In genomic region chr20:38962044-38962897, GRCh38 we compare ENCODE assay signal across 1 cellular context.
A peak's percentile ranks its signal among the peaks of the same experiment; 100 is the strongest.
TF ChIP-seq lines count a peak whose summit lies in the region.

A gene with protein sequence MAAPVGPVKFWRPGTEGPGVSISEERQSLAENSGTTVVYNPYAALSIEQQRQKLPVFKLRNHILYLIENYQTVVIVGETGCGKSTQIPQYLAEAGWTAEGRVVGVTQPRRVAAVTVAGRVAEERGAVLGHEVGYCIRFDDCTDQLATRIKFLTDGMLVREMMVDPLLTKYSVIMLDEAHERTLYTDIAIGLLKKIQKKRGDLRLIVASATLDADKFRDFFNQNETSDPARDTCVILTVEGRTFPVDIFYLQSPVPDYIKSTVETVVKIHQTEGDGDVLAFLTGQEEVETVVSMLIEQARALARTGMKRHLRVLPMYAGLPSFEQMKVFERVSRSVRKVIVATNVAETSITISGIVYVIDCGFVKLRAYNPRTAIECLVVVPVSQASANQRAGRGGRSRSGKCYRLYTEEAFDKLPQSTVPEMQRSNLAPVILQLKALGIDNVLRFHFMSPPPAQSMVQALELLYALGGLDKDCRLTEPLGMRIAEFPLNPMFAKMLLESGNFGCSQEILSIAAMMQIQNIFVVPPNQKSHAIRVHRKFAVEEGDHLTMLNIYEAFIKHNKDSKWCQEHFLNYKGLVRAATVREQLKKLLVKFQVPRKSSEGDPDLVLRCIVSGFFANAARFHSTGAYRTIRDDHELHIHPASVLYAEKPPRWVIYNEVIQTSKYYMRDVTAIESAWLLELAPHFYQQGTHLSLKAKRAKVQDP (plus strand): TSS chr20:38962344. CDS start chr20:38962368, 24 bp downstream.

TF ChIP-seq in HCT116, 20 proteins besides CTCF, POLR2A, EP300 and RAD21 (continued from another document):
- TF ChIP-seq REST (IDR thresholded peaks at IDR 0.05; ENCODE audit: low read depth) (no peak), POLR2AphosphoS5 (IDR thresholded peaks at IDR 0.05; ENCODE audit: low read depth, low read length) (peak; percentile 74), FOSL1 (IDR thresholded peaks at IDR 0.05; ENCODE audit: low read depth) (no peak), SP1 (IDR thresholded peaks at IDR 0.05; ENCODE audit: low read depth) (peak; percentile 74), ELF1 (IDR thresholded peaks at IDR 0.05; ENCODE audit: borderline replicate concordance, low read depth) (no peak), JUND (IDR thresholded peaks at IDR 0.05) (no peak), EZH2phosphoT487 (IDR thresholded peaks at IDR 0.05; ENCODE audit: borderline replicate concordance) (no peak), YY1 (IDR thresholded peaks at IDR 0.05; ENCODE audit: extremely low read depth, insufficient replicate concordance, low read depth, low read length) (peak; percentile 91), ZFX (IDR thresholded peaks at IDR 0.05) (peak; percentile 85), SIN3A (IDR thresholded peaks at IDR 0.05; ENCODE audit: low read depth) (peak; percentile 46), EGR1 (IDR thresholded peaks at IDR 0.05; ENCODE audit: low read depth) (peak; percentile 97), CEBPB (IDR thresholded peaks at IDR 0.05; ENCODE audit: low read depth) (no peak)
- TF ChIP-seq, protein P1, sequence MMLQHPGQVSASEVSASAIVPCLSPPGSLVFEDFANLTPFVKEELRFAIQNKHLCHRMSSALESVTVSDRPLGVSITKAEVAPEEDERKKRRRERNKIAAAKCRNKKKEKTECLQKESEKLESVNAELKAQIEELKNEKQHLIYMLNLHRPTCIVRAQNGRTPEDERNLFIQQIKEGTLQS (IDR thresholded peaks at IDR 0.05) = no peak
- TF ChIP-seq, protein P2, sequence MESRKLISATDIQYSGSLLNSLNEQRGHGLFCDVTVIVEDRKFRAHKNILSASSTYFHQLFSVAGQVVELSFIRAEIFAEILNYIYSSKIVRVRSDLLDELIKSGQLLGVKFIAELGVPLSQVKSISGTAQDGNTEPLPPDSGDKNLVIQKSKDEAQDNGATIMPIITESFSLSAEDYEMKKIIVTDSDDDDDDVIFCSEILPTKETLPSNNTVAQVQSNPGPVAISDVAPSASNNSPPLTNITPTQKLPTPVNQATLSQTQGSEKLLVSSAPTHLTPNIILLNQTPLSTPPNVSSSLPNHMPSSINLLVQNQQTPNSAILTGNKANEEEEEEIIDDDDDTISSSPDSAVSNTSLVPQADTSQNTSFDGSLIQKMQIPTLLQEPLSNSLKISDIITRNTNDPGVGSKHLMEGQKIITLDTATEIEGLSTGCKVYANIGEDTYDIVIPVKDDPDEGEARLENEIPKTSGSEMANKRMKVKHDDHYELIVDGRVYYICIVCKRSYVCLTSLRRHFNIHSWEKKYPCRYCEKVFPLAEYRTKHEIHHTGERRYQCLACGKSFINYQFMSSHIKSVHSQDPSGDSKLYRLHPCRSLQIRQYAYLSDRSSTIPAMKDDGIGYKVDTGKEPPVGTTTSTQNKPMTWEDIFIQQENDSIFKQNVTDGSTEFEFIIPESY (IDR thresholded peaks at IDR 0.05; ENCODE audit: extremely low read depth, insufficient replicate concordance, low read length) = no peak
TF ChIP-seq in HCT116: peak in this region for 7.
